ENCODE assay signal across 21 cellular contexts in the genomic region with DNA sequence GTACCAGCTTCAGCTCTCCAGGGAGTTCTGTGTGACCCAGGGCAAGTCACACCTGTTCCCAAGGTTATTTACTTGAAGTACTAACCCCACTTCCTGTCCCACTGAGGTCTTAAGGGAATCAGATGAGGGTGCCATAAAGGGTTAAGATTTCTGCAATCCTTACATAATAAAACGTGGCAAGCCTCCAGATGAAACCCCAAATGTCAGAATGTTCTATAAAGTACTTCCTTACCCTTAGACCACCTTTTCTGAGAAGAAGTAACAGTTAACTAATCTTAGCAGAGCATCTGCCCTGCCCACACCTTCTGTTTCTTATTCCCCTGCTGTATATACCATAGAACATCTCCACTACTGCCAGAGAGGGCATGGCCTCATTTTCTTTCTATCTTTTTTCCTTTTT. TPM values are rescaled to one million over a fixed set of nuclear protein-coding genes. Genes with fewer than 3 reads are reported as not detected.
"Had no signal": no experiment of that assay in that cellular context is flagged by ENCODE, and none has a peak within 500 bp of the region (broad histone marks: within the 10 kb centered on the region; RNA-seq: fewer than 3 reads in every experiment).

No MANE protein-coding gene starts in this region.

- H3K27ac Mint-ChIP-seq: activated CD4-positive, alpha-beta memory T cell treated with anti-CD3 and anti-CD28 coated beads for 36 hours; activated naive CD4-positive, alpha-beta T cell treated with anti-CD3 and anti-CD28 coated beads, Interleukin-2, amount 50 U/mL, for 72 hours had no signal

- H3K4me1 ChIP-seq: pancreas, testis had no signal

- H3K9me3 Mint-ChIP-seq: activated CD4-positive, alpha-beta memory T cell treated with anti-CD3 and anti-CD28 coated beads for 36 hours; activated naive CD4-positive, alpha-beta T cell treated with anti-CD3 and anti-CD28 coated beads, Interleukin-2, amount 50 U/mL, for 72 hours had no signal

- H3K4me3 ChIP-seq: cardiac muscle cell, dorsolateral prefrontal cortex, esophagus squamous epithelium, left lung, pancreas, stomach, testis, upper lobe of left lung had no signal

- H3K36me3 ChIP-seq: cardiac muscle cell, esophagus squamous epithelium, left lung, pancreas, stomach, upper lobe of left lung had no signal

- H3K4me3 Mint-ChIP-seq: activated CD4-positive, alpha-beta memory T cell treated with anti-CD3 and anti-CD28 coated beads for 36 hours had no signal

- DNase-seq: activated CD4-positive, alpha-beta memory T cell treated with anti-CD3 and anti-CD28 coated beads for 36 hours; activated CD8-positive, alpha-beta memory T cell treated with anti-CD3 and anti-CD28 coated beads, Interleukin-2, amount 50 U/mL, for 4 hours; activated effector memory CD4-positive, alpha-beta T cell treated with anti-CD3 and anti-CD28 coated beads, Interleukin-2, amount 50 U/mL, for 16 hours; activated T-cell treated with anti-CD3 and anti-CD28 coated beads, Interleukin-2, amount 50 U/mL, for 48 hours; dorsolateral prefrontal cortex; esophagus squamous epithelium; hypothalamus; kidney; left lung; mammary epithelial cell; naive B cell; pancreas; stimulated activated CD4-positive, alpha-beta T cell treated with anti-CD3 and anti-CD28 coated beads, Interleukin-1b, Interleukin-23, amount 100 ng/mL, for 48 hours; stomach; testis; upper lobe of left lung had no signal

- H3K27ac ChIP-seq: cardiac muscle cell, dorsolateral prefrontal cortex, esophagus squamous epithelium, left lung, pancreas, stomach, testis, upper lobe of left lung, VCaP had no signal

- H3K27me3 ChIP-seq: pancreas, testis had no signal

- H3K36me3 Mint-ChIP-seq: activated CD4-positive, alpha-beta memory T cell treated with anti-CD3 and anti-CD28 coated beads for 36 hours; naive B cell had no signal

- H3K9me3 ChIP-seq: esophagus squamous epithelium, left lung, pancreas, stomach, testis, upper lobe of left lung had no signal

- ATAC-seq: activated naive CD4-positive, alpha-beta T cell treated with anti-CD3 and anti-CD28 coated beads, Interleukin-2, amount 50 U/mL, for 72 hours; left lung; pancreas had no signal

RNA-seq across cellular contexts. Expression of a gene that starts 6.0 kb away (rescaled TPM):
- total RNA-seq: activated CD4-positive, alpha-beta memory T cell treated with anti-CD3 and anti-CD28 coated beads for 36 hours; cardiac muscle cell; esophagus squamous epithelium; fibroblast of villous mesenchyme; glomerular endothelial cell; kidney; left lung; mammary epithelial cell; pancreas; stomach; upper lobe of left lung had no signal
- polyA plus RNA-seq: cardiac muscle cell, mammary epithelial cell, pancreas, stomach had no signal

RNA-seq across cellular contexts. Expression of a gene that starts 19.1 kb away (rescaled TPM):
- total RNA-seq: activated naive CD4-positive, alpha-beta T cell treated with anti-CD3 and anti-CD28 coated beads, Interleukin-2, amount 50 U/mL, for 72 hours; cardiac muscle cell; esophagus squamous epithelium; fibroblast of villous mesenchyme; glomerular endothelial cell; kidney; mammary epithelial cell; stomach had no signal
- polyA plus RNA-seq: cardiac muscle cell, mammary epithelial cell, pancreas had no signal

RNA-seq across cellular contexts. Expression of a gene that starts 47.1 kb away (rescaled TPM):
- total RNA-seq: esophagus squamous epithelium, fibroblast of villous mesenchyme, glomerular endothelial cell, kidney, pancreas, testis had no signal
- polyA plus RNA-seq: cardiac muscle cell, mammary epithelial cell, pancreas had no signal
